8 cellular contexts compared by ENCODE assay signal in the genomic region with DNA sequence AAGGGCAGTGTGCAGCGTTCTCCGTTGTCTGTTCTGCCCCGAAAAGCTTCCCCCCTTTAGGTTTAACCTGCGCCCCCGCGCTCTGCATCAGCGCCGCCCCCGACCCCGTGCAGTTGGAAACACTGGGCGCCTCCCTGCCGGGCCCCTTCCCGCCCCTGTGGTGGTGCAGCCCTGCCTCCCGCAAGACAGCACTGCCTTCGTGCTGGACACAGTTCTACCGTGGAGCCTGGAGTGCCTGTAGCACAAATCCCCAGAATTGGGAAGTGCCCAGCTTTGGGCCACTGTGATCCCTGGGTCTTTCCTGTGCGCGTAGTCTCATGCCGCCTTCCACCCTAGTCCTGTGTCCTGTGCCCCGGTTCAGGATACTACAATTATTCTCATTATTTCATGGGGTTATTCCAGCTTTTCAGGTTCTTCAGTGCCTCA. TPM values are rescaled to one million over a fixed set of nuclear protein-coding genes. Genes with fewer than 3 reads are reported as not detected.
DNase-seq lines count a peak whose midpoint lies in the region; ATAC-seq, FAIRE-seq and TF ChIP-seq lines count a peak whose summit lies in the region.
"Not testable (repeated sequence)": the region's sequence is repeated elsewhere in the genome, so short reads cannot be mapped to it uniquely, and the experiment has no call there.

No MANE protein-coding gene starts in this region.

- not testable (repeated sequence) for TF ChIP-seq EP300 in HepG2 (IDR thresholded peaks at IDR 0.05; ENCODE audit: low read depth in 2 of 2, low read length in 2 of 2); HepG2 (CRISPR knock-in tag; IDR thresholded peaks at IDR 0.05; ENCODE audit: borderline replicate concordance)

- not testable (repeated sequence) for H3K27me3 Mint-ChIP-seq in activated naive CD4-positive, alpha-beta T cell treated with anti-CD3 and anti-CD28 coated beads for 36 hours (ENCODE audit: low read depth)

- H3K4me2 ChIP-seq in HepG2 (ENCODE audit: low read depth, low read length), result not testable (repeated sequence)

- not testable (repeated sequence) for FAIRE-seq in HepG2 (lab: Jason Lieb, UNC)

- peak; percentile 74 to 76 for DNase-seq in activated CD4-positive, alpha-beta T cell treated with anti-CD3 and anti-CD28 coated beads, Interleukin-2, amount 50 U/mL, for 48 hours
- DNase-seq in activated naive CD4-positive, alpha-beta T cell treated with anti-CD3 and anti-CD28 coated beads for 36 hours; epithelial cell of proximal tubule (ENCODE audit: low read depth); HepG2 (ENCODE audit: low spot score); psoas muscle: not testable (repeated sequence)
- peak; percentile 65 to 75 for DNase-seq in stimulated activated CD8-positive, alpha-beta memory T cell treated with anti-CD3 and anti-CD28 coated beads, Interleukin-15, amount 100 ng/mL, for 48 hours (ENCODE audit: low read depth in 2 of 2)

- TF ChIP-seq CTCF in epithelial cell of proximal tubule (conservative IDR thresholded peaks at IDR 0.05; ENCODE audit: low read depth, low read length); HepG2 (CRISPR knock-in tag; IDR thresholded peaks at IDR 0.05); psoas muscle (IDR thresholded peaks at IDR 0.05): not testable (repeated sequence)

- not testable (repeated sequence) for H3K36me3 Mint-ChIP-seq in activated naive CD4-positive, alpha-beta T cell treated with anti-CD3 and anti-CD28 coated beads for 36 hours (ENCODE audit: low read depth)

- peak overlapping the region; percentile 65 for H3K4me3 Mint-ChIP-seq in activated naive CD4-positive, alpha-beta T cell treated with anti-CD3 and anti-CD28 coated beads for 36 hours

- CTCF ChIA-PET in activated naive CD4-positive, alpha-beta T cell treated with anti-CD3 and anti-CD28 coated beads for 36 hours (lab: Charles Lee); HepG2 (lab: Yijun Ruan, JAX; ENCODE audit: low intra/inter-chr PET ratio, low total read pairs): not testable (repeated sequence)

- H3K4me1 Mint-ChIP-seq in activated naive CD4-positive, alpha-beta T cell treated with anti-CD3 and anti-CD28 coated beads for 36 hours (ENCODE audit: low read depth), result peaks cover 30% of the 10 kb centered on the region

- in situ Hi-C loops in HepG2 (cut with HindIII; ENCODE audit: extremely low pct_ligation_motif_present, low pct_unique_long_range_greater_than_20kb), result loop anchor here (25.0 kb wide), 1 partner anchor 268 kb away; no protein-coding TSS in a partner anchor

- intact Hi-C loops in activated naive CD4-positive, alpha-beta T cell treated with anti-CD3 and anti-CD28 coated beads for 36 hours (cut with micrococcal nuclease); HepG2 (cut with micrococcal nuclease; ENCODE audit: unreplicated experiment); psoas muscle (cut with DNase I): not testable (repeated sequence)

- H3K27ac ChIP-seq in ACC112 (ENCODE audit: low read depth, low read length); HUES6 (ENCODE audit: low read depth, low read length); HepG2 (ENCODE audit: extremely low read length, insufficient read depth, low read length); psoas muscle: not testable (repeated sequence)

- BruUV-seq in HepG2 (replicated peaks; lab: Mats Ljungman, UMichigan), result not testable (repeated sequence)

- H3K4me3 ChIP-seq in ACC112 (ENCODE audit: low read depth, low read length), result 0 out of 2 replicates have a peak overlapping the region, but pooled peaks have one; percentile 40
- H3K4me3 ChIP-seq in HUES6 (ENCODE audit: low read depth, low read length), result peak overlapping the region; percentile 50
- peak overlapping the region; percentile 27 for H3K4me3 ChIP-seq in epithelial cell of proximal tubule (ENCODE audit: low read depth, low read length)
- H3K4me3 ChIP-seq in HepG2 (replicated peaks in 1 of 3; ENCODE audit: insufficient read depth in 1 of 3, low read depth in 2 of 3, low read length in 3 of 3), result not testable (repeated sequence)
- peak overlapping the region; percentile 63 for H3K4me3 ChIP-seq in psoas muscle

- not testable (repeated sequence) for TF ChIP-seq RAD21 in HepG2 (CRISPR knock-in tag; IDR thresholded peaks at IDR 0.05)

- H3K79me2 ChIP-seq in ACC112 (ENCODE audit: control insufficient read depth, insufficient read depth, low read length, unreplicated experiment); HepG2 (ENCODE audit: insufficient read depth, low read length): not testable (repeated sequence)

- H3K27ac Mint-ChIP-seq in activated naive CD4-positive, alpha-beta T cell treated with anti-CD3 and anti-CD28 coated beads for 36 hours, result peak overlapping the region; percentile 11

- not testable (repeated sequence) for H3K36me3 ChIP-seq in ACC112 (ENCODE audit: insufficient read depth, low read length); HUES6 (ENCODE audit: control insufficient read depth, insufficient read depth, low read length); HepG2 (replicated peaks in 1 of 2; ENCODE audit: control insufficient read depth in 1 of 2, insufficient read depth in 2 of 2, low read length in 2 of 2)
- H3K36me3 ChIP-seq in psoas muscle (ENCODE audit: insufficient read depth in 1 of 2, low read depth in 1 of 2), result peaks cover 0 to 12% of the 10 kb centered on the region in 2 donors

- TF ChIP-seq POLR2A in HepG2 (IDR thresholded peaks at IDR 0.05; ENCODE audit: insufficient read depth in 1 of 2, low read depth in 2 of 2, low read length in 2 of 2), result not testable (repeated sequence)

- not testable (repeated sequence) for H3K9me3 ChIP-seq in HUES6 (ENCODE audit: control insufficient read depth, insufficient read depth, low read depth, low read length); HepG2 (ENCODE audit: low read length); psoas muscle

- not testable (repeated sequence) for H3K4me1 ChIP-seq in ACC112 (ENCODE audit: control insufficient read depth, insufficient read depth, low read length, unreplicated experiment); HUES6 (ENCODE audit: control insufficient read depth, insufficient read depth, low read length); HepG2 (ENCODE audit: insufficient read depth, low read length); psoas muscle

- 0 out of 3 replicates have a peak, but pooled peaks have one; percentile 5 for ATAC-seq in HepG2
- peak in 1 of 4 donors; percentile 7 for ATAC-seq in psoas muscle

- POLR2A ChIA-PET in HepG2 (lab: Yijun Ruan, JAX), result not testable (repeated sequence)

- H4K20me1 ChIP-seq in HepG2 (ENCODE audit: insufficient read depth, low read length), result not testable (repeated sequence)

- H2AFZ ChIP-seq in ACC112 (ENCODE audit: low read length, unreplicated experiment); HepG2 (ENCODE audit: low read length): not testable (repeated sequence)

- not testable (repeated sequence) for H3K9me3 Mint-ChIP-seq in activated naive CD4-positive, alpha-beta T cell treated with anti-CD3 and anti-CD28 coated beads for 36 hours

- 95% methylated on average over 19 of the region's 20 CpGs for WGBS in HepG2 (ENCODE audit: low lambda C conversion rate)
- 54 to 59% (median 57%) methylated on average over 20 of the region's 20 CpGs for WGBS in psoas muscle, 3 donors

- not testable (repeated sequence) for H3K9ac ChIP-seq in HUES6 (ENCODE audit: low read length); HepG2 (ENCODE audit: insufficient read depth, low read depth, low read length)

- not testable (repeated sequence) for H3K27me3 ChIP-seq in ACC112 (ENCODE audit: insufficient read depth, low read length); HUES6 (ENCODE audit: control insufficient read depth, insufficient read depth, low read length); HepG2 (ENCODE audit: control insufficient read depth in 1 of 2, insufficient read depth in 2 of 2, low read length in 2 of 2); psoas muscle (ENCODE audit: insufficient read depth in 3 of 3, low read length in 2 of 3)

RNA-seq across cellular contexts. Expression of a gene that starts 47.1 kb away (rescaled TPM):
- total RNA-seq in activated naive CD4-positive, alpha-beta T cell treated with anti-CD3 and anti-CD28 coated beads for 36 hours, result 10 to 100 TPM; 40.0 to 46.6 TPM
- total RNA-seq in epithelial cell of proximal tubule (10.4 and 21.0 TPM in 2 replicates), HepG2 (2016; rRNA removed; fragmentation: Illumina TruSeq; extraction: Trizol) (3.5 and 5.8 TPM in 2 replicates), psoas muscle (100 to 1,000 TPM in 1 of 4 donors, 10 to 100 TPM in 3; 41.7 to 322 (median 77.6) TPM)
- total RNA-seq in HepG2 (2016; cell fraction: cytosol; rRNA removed; fragmentation: Illumina TruSeq; extraction: Trizol; ENCODE audit: low read depth), result 1.8 and 2.6 TPM in 2 replicates
- 4.0 and 5.9 TPM in 2 replicates for total RNA-seq in HepG2 (2016; cell fraction: insoluble cytoplasmic fraction; rRNA removed; fragmentation: Illumina TruSeq; extraction: Trizol)
- total RNA-seq in HepG2 (2016; cell fraction: membrane; rRNA removed; fragmentation: Illumina TruSeq; extraction: Trizol), result 3.4 and 3.7 TPM in 2 replicates
- total RNA-seq in HepG2 (2016; cell fraction: nucleus; rRNA removed; fragmentation: Illumina TruSeq; extraction: Trizol), result 5.5 and 5.8 TPM in 2 replicates
- polyA plus RNA-seq in HepG2 (2011; rRNA removed) (4.6 and 7.5 TPM in 2 replicates), psoas muscle (10 to 100 TPM; 37.1 to 67.1 (median 52.2) TPM)
- 2.7 and 3.4 TPM in 2 replicates for polyA plus RNA-seq in HepG2 (2011; cell fraction: cytosol; rRNA removed)
- polyA plus RNA-seq in HepG2 (2011; cell fraction: nucleus; rRNA removed), result 35.4 and 45.4 TPM in 2 replicates
- polyA plus RNA-seq in HepG2 (2012), result 6.7 and 12.2 TPM in 2 replicates
- 0.76 and 1.1 TPM in 2 replicates for polyA plus RNA-seq in HepG2 (2016; cell fraction: cytosol; fragmentation: Illumina TruSeq; extraction: Trizol; ENCODE audit: low read depth)
- polyA plus RNA-seq in HepG2 (2016; cell fraction: insoluble cytoplasmic fraction; fragmentation: Illumina TruSeq; extraction: Trizol; ENCODE audit: low read depth), result 7.3 TPM in 2 replicates
- polyA plus RNA-seq in HepG2 (2016; cell fraction: membrane; fragmentation: Illumina TruSeq; extraction: Trizol; ENCODE audit: low read depth), result 1.9 TPM in 2 replicates
- 24.9 and 28.1 TPM in 2 replicates for polyA plus RNA-seq in HepG2 (2016; cell fraction: nucleus; fragmentation: Illumina TruSeq; extraction: Trizol; ENCODE audit: insufficient read depth, low read depth)
- polyA minus RNA-seq in HepG2 (2011; rRNA and poly(A)+ RNA removed; ENCODE audit: low replicate concordance), result 14.4 and 18.0 TPM in 2 replicates
- polyA minus RNA-seq in HepG2 (2011; cell fraction: cytosol; rRNA and poly(A)+ RNA removed), result 4.1 and 6.0 TPM in 2 replicates
- polyA minus RNA-seq in HepG2 (2011; cell fraction: nucleus; rRNA and poly(A)+ RNA removed), result 4.2 and 5.2 TPM in 2 replicates
